11 cellular contexts compared by ENCODE assay signal in the genomic region with DNA sequence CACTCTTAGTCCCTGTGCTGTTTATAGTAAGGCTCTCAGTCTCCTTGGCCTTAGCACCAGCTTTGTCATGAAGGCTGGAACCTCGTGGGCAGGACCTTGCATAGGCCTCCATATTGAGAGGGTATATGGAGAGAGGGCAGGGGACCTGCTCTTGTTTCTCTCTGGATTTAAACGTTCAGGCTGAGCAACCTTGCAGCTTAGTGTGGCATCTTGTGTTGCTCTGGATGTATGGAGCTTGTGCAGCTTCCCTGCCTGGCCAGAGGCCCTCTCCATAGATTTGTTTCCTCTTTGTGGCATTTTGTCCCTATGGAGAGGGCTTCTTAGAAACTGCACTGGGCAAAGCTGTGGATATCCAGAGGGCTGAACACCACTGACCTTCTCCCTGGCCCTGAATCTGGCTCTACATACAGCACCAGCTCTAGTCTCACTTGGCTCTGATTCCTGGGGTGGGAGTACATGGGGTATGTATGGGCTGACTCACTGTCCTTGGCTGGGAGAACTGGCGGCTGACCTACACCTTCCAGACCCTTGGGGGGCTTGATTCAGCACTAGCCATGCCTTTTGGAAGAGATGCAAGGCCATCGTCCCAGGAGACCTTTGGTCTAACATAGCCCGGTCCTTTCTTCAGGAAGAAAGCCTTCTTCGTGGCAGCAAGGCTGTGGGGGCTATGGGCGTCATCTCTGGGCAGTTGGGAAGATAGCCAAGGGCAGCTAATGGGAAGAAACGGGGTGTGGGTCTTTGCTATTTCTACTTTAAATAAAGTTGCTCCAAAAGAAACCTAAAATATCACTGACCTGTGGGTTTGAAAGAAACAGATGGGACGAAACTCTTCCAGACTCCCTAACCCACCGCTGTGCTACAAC. TPM values are rescaled to one million over a fixed set of nuclear protein-coding genes. Genes with fewer than 3 reads are reported as not detected.
DNase-seq lines count a peak whose midpoint lies in the region; ATAC-seq and TF ChIP-seq lines count a peak whose summit lies in the region.
"Had no signal": no experiment of that assay in that cellular context is flagged by ENCODE, and none has a peak within 500 bp of the region (broad histone marks: within the 10 kb centered on the region; RNA-seq: fewer than 3 reads in every experiment).

No MANE protein-coding gene starts in this region.

- peaks cover 0 to 41% (median 0%) of the 10 kb centered on the region in 9 donors for H3K36me3 ChIP-seq in heart right ventricle
- H3K36me3 ChIP-seq in uterus, result no peaks in the 10 kb centered on the region

- no peak for TF ChIP-seq POLR2A in uterus (IDR thresholded peaks at IDR 0.05)

- H3K27ac ChIP-seq in heart right ventricle, result peak overlapping the region in 9 of 10 donors; percentile 37 to 95 (median 87)
- H3K27ac ChIP-seq in uterus, result peak overlapping the region; percentile 2 to 40
- H3K27ac ChIP-seq: hepatocyte had no signal

- intact Hi-C loops in heart right ventricle (cut with DNase I), result loop anchor here in 4 of 10 donors (5.0 kb wide), 2 partner anchors 34 to 39 kb away; no protein-coding TSS in a partner anchor
- intact Hi-C loops in left ventricle myocardium superior (cut with micrococcal nuclease), result loop anchor here (5.0 kb wide), 1 partner anchor 34 kb away; no protein-coding TSS in a partner anchor
- intact Hi-C loops in uterus (cut with DNase I; ENCODE audit: low total_unique reads), result loop anchor here (5.0 kb wide), 1 partner anchor 39 kb away; no protein-coding TSS in a partner anchor

- TF ChIP-seq CTCF in heart right ventricle (IDR thresholded peaks at IDR 0.05) (no peak), uterus (IDR thresholded peaks at IDR 0.05) (no peak)

- H3K9me3 Mint-ChIP-seq in activated naive CD8-positive, alpha-beta T cell treated with anti-CD3 and anti-CD28 coated beads, Interleukin-2, amount 50 U/mL, for 24 hours, result peaks cover 4% of the 10 kb centered on the region

- H3K9me3 ChIP-seq in heart right ventricle (no peaks in the 10 kb centered on the region), uterus (no peaks in the 10 kb centered on the region)

- peaks cover 63% of the 10 kb centered on the region for H3K4me1 Mint-ChIP-seq in activated naive CD8-positive, alpha-beta T cell treated with anti-CD3 and anti-CD28 coated beads, Interleukin-2, amount 50 U/mL, for 24 hours

- no peak overlapping the region for H3K4me3 ChIP-seq in heart right ventricle
- H3K4me3 ChIP-seq in uterus, result no peak overlapping the region
- H3K4me3 ChIP-seq: hepatocyte had no signal

- H3K27me3 Mint-ChIP-seq in activated naive CD8-positive, alpha-beta T cell treated with anti-CD3 and anti-CD28 coated beads, Interleukin-2, amount 50 U/mL, for 24 hours, result peaks cover 4% of the 10 kb centered on the region

- DNase-seq in heart right ventricle (peak in 1 of 2 donors; percentile 5), left ventricle myocardium superior (no peak), islet precursor cell (peak; percentile 50), uterus (no peak)
- DNase-seq in activated naive CD8-positive, alpha-beta T cell treated with anti-CD3 and anti-CD28 coated beads, Interleukin-2, amount 50 U/mL, for 24 hours, result no peak
- DNase-seq: amniotic stem cell had no signal

- H3K27me3 ChIP-seq in heart right ventricle, result no peaks in the 10 kb centered on the region
- no peaks in the 10 kb centered on the region for H3K27me3 ChIP-seq in uterus
- H3K27me3 ChIP-seq: hepatocyte had no signal

- 62 to 67% methylated on average over 10 of the region's 10 CpGs for WGBS in heart right ventricle, 2 donors

- H3K36me3 Mint-ChIP-seq in activated naive CD8-positive, alpha-beta T cell treated with anti-CD3 and anti-CD28 coated beads, Interleukin-2, amount 50 U/mL, for 24 hours (ENCODE audit: low read depth), result peaks cover 28% of the 10 kb centered on the region

- peak overlapping the region; percentile 39 for H3K4me3 Mint-ChIP-seq in activated naive CD8-positive, alpha-beta T cell treated with anti-CD3 and anti-CD28 coated beads, Interleukin-2, amount 50 U/mL, for 24 hours
- H3K4me3 Mint-ChIP-seq: mesothelial cell of epicardium had no signal

- H3K4me1 ChIP-seq in heart right ventricle, result peaks cover 25 to 100% (median 77%) of the 10 kb centered on the region in 9 donors
- H3K4me1 ChIP-seq in uterus, result peaks cover 0 to 6% of the 10 kb centered on the region in 2 donors

- peak overlapping the region; percentile 88 for H3K27ac Mint-ChIP-seq in activated naive CD8-positive, alpha-beta T cell treated with anti-CD3 and anti-CD28 coated beads, Interleukin-2, amount 50 U/mL, for 24 hours
- H3K27ac Mint-ChIP-seq: mesothelial cell of epicardium had no signal

- ATAC-seq in heart right ventricle, result no peak
- ATAC-seq in left ventricle myocardium superior, result no peak
- no peak for ATAC-seq in activated naive CD8-positive, alpha-beta T cell treated with anti-CD3 and anti-CD28 coated beads, Interleukin-2, amount 50 U/mL, for 24 hours
- ATAC-seq in GM18861 (IDR thresholded peaks at IDR 0.05; ENCODE audit: unreplicated experiment), result no peak
- ATAC-seq in HG03521 (IDR thresholded peaks at IDR 0.05; ENCODE audit: unreplicated experiment), result no peak
- ATAC-seq in HG03095 (IDR thresholded peaks at IDR 0.05; ENCODE audit: unreplicated experiment), result no peak

RNA-seq across cellular contexts. Expression of a gene that starts 30.5 kb away (rescaled TPM):
- total RNA-seq in heart right ventricle (10 to 100 TPM; 18.6 to 87.2 (median 35.9) TPM), left ventricle myocardium superior (27.6 TPM), uterus (10 to 100 TPM in 3 of 4 donors, 1 to 10 TPM in 1; 10.0 to 32.6 (median 22.4) TPM)
- polyA plus RNA-seq in heart right ventricle, result 10 to 100 TPM; 17.5 to 41.6 TPM

RNA-seq across cellular contexts. Expression of a gene that starts 38.8 kb away (rescaled TPM):
- 1 to 10 TPM in 4 of 10 donors, under 1 TPM in 6; 0.57 to 1.6 (median 0.97) TPM for total RNA-seq in heart right ventricle
- polyA plus RNA-seq in heart right ventricle, result under 1 TPM; 0.25 to 0.51 TPM
- 1.1 TPM for total RNA-seq in left ventricle myocardium superior
- 10 to 100 TPM in 1 of 4 donors, 1 to 10 TPM in 1, under 1 TPM in 1, not detected in 1; under 0.01 to 10.6 (median 5.6) TPM for total RNA-seq in uterus

RNA-seq across cellular contexts. Expression of a gene that starts 45.8 kb away (rescaled TPM):
- total RNA-seq in heart right ventricle (1 to 10 TPM; 1.3 to 5.8 (median 3.0) TPM), left ventricle myocardium superior (1.2 TPM), uterus (1 to 10 TPM in 3 of 4 donors, under 1 TPM in 1; 0.29 to 2.2 (median 1.3) TPM)
- polyA plus RNA-seq in heart right ventricle, result 1 to 10 TPM in 1 of 2 donors, under 1 TPM in 1; 0.58 to 3.6 TPM
- polyA plus RNA-seq: hepatocyte had no signal

RNA-seq across cellular contexts. Expression of a gene that starts 53.1 kb away (rescaled TPM):
- total RNA-seq in heart right ventricle (100 to 1,000 TPM; 161 to 372 (median 220) TPM), left ventricle myocardium superior (163 TPM), uterus (100 to 1,000 TPM in 2 of 4 donors, 10 to 100 TPM in 2; 54.7 to 131 (median 102) TPM)
- polyA plus RNA-seq in heart right ventricle, result 100 to 1,000 TPM; 339 to 570 TPM
